Comparison of ENCODE assay signal across 20 cellular contexts in the genomic region with DNA sequence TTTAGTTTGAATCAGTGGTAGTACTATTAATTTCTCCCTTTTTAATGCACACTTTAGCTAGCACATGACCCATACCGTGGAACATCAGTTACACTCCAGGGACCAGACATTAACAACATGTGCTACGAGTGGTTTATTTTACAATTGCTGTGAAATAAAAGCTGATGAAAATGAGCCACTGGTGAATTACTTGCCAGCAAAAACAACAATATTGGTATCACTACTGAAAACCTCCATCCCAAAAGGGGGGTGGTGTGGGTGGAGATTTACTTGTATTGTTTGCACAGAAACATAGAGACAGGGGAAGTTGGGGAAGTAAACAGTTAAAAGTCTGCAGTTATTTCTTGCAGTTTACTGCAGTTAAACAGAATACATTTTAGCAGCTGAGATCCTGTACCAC.
A peak's percentile ranks its signal among the peaks of the same experiment; 100 is the strongest.
DNase-seq lines count a peak whose midpoint lies in the region; ATAC-seq and TF ChIP-seq lines count a peak whose summit lies in the region.
"Had no signal": no experiment of that assay in that cellular context is flagged by ENCODE, and none has a peak within 500 bp of the region (broad histone marks: within the 10 kb centered on the region; RNA-seq: fewer than 3 reads in every experiment).

No MANE protein-coding gene starts in this region.

- no peak overlapping the region for H2BK15ac ChIP-seq in H9 (ENCODE audit: low read depth, low read length)

- H3K4me1 Mint-ChIP-seq in H9, result peaks cover 39% of the 10 kb centered on the region in 2 experiments
- H3K4me1 Mint-ChIP-seq in activated CD4-positive, alpha-beta memory T cell treated with anti-CD3 and anti-CD28 coated beads, Interleukin-2, amount 10 ng/mL, durations not matched to agents 7 days and 5 days, result no peaks in the 10 kb centered on the region
- H3K4me1 Mint-ChIP-seq: T-cell had no signal

- H3K27me3 Mint-ChIP-seq in H9 (ENCODE audit: low read depth), result no peaks in the 10 kb centered on the region
- H3K27me3 Mint-ChIP-seq in activated CD4-positive, alpha-beta memory T cell treated with anti-CD3 and anti-CD28 coated beads, Interleukin-2, amount 10 ng/mL, durations not matched to agents 7 days and 5 days, result no peaks in the 10 kb centered on the region
- H3K27me3 Mint-ChIP-seq: CD4-positive, alpha-beta T cell; T-cell had no signal

- H2BK5ac ChIP-seq in H9 (ENCODE audit: insufficient read length, low read length), result no peak overlapping the region

- CTCF ChIA-PET in activated CD4-positive, alpha-beta memory T cell treated with anti-CD3 and anti-CD28 coated beads, Interleukin-2, amount 10 ng/mL, durations not matched to agents 7 days and 5 days (lab: Charles Lee), result no interaction called here

- peaks cover 5% of the 10 kb centered on the region; the same call in 1 of the 2 replicates for H3K4me1 ChIP-seq in H9 (ENCODE audit: insufficient read depth, low read length)
- H3K4me1 ChIP-seq in iPS-20b (ENCODE audit: insufficient read depth, low read length), result peaks cover 36% of the 10 kb centered on the region
- no peaks in the 10 kb centered on the region for H3K4me1 ChIP-seq in ascending aorta
- no peaks in the 10 kb centered on the region for H3K4me1 ChIP-seq in upper lobe of right lung
- H3K4me1 ChIP-seq: Caco-2 had no signal

- H2AFZ ChIP-seq in H9 (ENCODE audit: low read length), result no peak overlapping the region
- H2AFZ ChIP-seq: GM23248 had no signal

- H3K27me3 ChIP-seq in H9 (ENCODE audit: insufficient read depth, low read length) (no peaks in the 10 kb centered on the region), iPS-20b (ENCODE audit: insufficient read depth, low read length) (no peaks in the 10 kb centered on the region), ascending aorta (no peaks in the 10 kb centered on the region), upper lobe of right lung (no peaks in the 10 kb centered on the region)

- H4K8ac ChIP-seq in H9 (replicated peaks; ENCODE audit: insufficient read length, low read depth, low read length), result no peak overlapping the region

- H3K27ac Mint-ChIP-seq in H9, result peak overlapping the region in 2 of 3 experiments; percentile 57 to 60; a peak in 3 of 7 replicates
- no peak overlapping the region for H3K27ac Mint-ChIP-seq in activated CD4-positive, alpha-beta memory T cell treated with anti-CD3 and anti-CD28 coated beads, Interleukin-2, amount 10 ng/mL, durations not matched to agents 7 days and 5 days
- H3K27ac Mint-ChIP-seq: CD4-positive, alpha-beta T cell; T-cell had no signal

- no peaks in the 10 kb centered on the region for H4K20me1 ChIP-seq in H9 (ENCODE audit: control insufficient read depth, insufficient read depth, insufficient read length)

- no peak overlapping the region for H3K56ac ChIP-seq in H9 (ENCODE audit: insufficient read length, low read depth, low read length)

- H3K9me3 ChIP-seq in H9 (ENCODE audit: control insufficient read depth, low read depth, low read length) (no peaks in the 10 kb centered on the region), iPS-20b (ENCODE audit: insufficient read depth, low read depth, low read length) (0 out of 2 replicates have a peak, but pooled peaks cover 5% of the 10 kb centered on the region), ascending aorta (no peaks in the 10 kb centered on the region), upper lobe of right lung (no peaks in the 10 kb centered on the region)
- H3K9me3 ChIP-seq: Caco-2 had no signal

- H3K4me2 ChIP-seq in H9 (ENCODE audit: insufficient read depth, insufficient read length, low read length), result no peak overlapping the region

- DNase-seq in NCI-H1417 (lab: John Stamatoyannopoulos, UW), result peak in 2 of 3 experiments; percentile 10 to 21
- no peak for DNase-seq in NCI-H1417 treated with DMSO at 0.1 percent for 48 hours (lab: John Stamatoyannopoulos, UW)
- no peak for DNase-seq in H9
- DNase-seq in NCI-H748 treated with DMSO at 0.1 percent for 48 hours (lab: John Stamatoyannopoulos, UW), result peak; percentile 18
- DNase-seq in activated CD4-positive, alpha-beta memory T cell treated with anti-CD3 and anti-CD28 coated beads, Interleukin-2, amount 10 ng/mL, durations not matched to agents 7 days and 5 days, result no peak
- no peak for DNase-seq in ascending aorta (ENCODE audit: low spot score in 2 of 2)
- no peak for DNase-seq in upper lobe of right lung
- DNase-seq: Caco-2; CD4-positive, alpha-beta T cell; DMS53; GM23248; MM.1S; NCI-H146; NCI-H2029 treated with DMSO at 0.1 percent for 48 hours; NCI-H345; NCI-H524 treated with DMSO at 0.1 percent for 48 hours; RPMI8226; SIG-M5; T-cell had no signal

- H3K14ac ChIP-seq in H9 (ENCODE audit: insufficient read depth, low read length), result no peak overlapping the region; the same call in 1 of the 2 replicates

- H3K4me3 ChIP-seq in iPS-20b (ENCODE audit: low read length), result no peak overlapping the region
- no peak overlapping the region for H3K4me3 ChIP-seq in ascending aorta
- no peak overlapping the region for H3K4me3 ChIP-seq in upper lobe of right lung
- H3K4me3 ChIP-seq: GM23248 had no signal

- peaks cover 4 to 10% (median 10%) of the 10 kb centered on the region in 3 experiments for H3K36me3 Mint-ChIP-seq in H9 (ENCODE audit: insufficient read depth in 1 of 3, low read depth in 3 of 3)
- H3K36me3 Mint-ChIP-seq in activated CD4-positive, alpha-beta memory T cell treated with anti-CD3 and anti-CD28 coated beads, Interleukin-2, amount 10 ng/mL, durations not matched to agents 7 days and 5 days (ENCODE audit: low read depth), result no peaks in the 10 kb centered on the region
- H3K36me3 Mint-ChIP-seq: T-cell had no signal

- peaks cover 3% of the 10 kb centered on the region; the same call in 1 of the 2 replicates for H3K36me3 ChIP-seq in iPS-20b (ENCODE audit: insufficient read depth, low read depth, low read length)
- H3K36me3 ChIP-seq in ascending aorta, result no peaks in the 10 kb centered on the region
- H3K36me3 ChIP-seq in upper lobe of right lung, result no peaks in the 10 kb centered on the region

- H4K5ac ChIP-seq in H9 (ENCODE audit: insufficient read length, low read depth, low read length), result no peak overlapping the region

- H3K9ac ChIP-seq in H9 (ENCODE audit: extremely low read depth, insufficient read length, low read length), result no peak overlapping the region
- H3K9ac ChIP-seq in iPS-20b (ENCODE audit: low read depth, low read length), result peak overlapping the region; percentile 23; the same call in 1 of the 2 replicates
- H3K9ac ChIP-seq: GM23248 had no signal

- no peaks in the 10 kb centered on the region for H3K79me1 ChIP-seq in H9 (ENCODE audit: insufficient read depth, low read depth, low read length, poor library complexity, severe bottlenecking)

- H3K27ac ChIP-seq in H9 (ENCODE audit: insufficient read length, low read depth, low read length) (no peak overlapping the region), iPS-20b (ENCODE audit: low read length) (no peak overlapping the region), ascending aorta (no peak overlapping the region), upper lobe of right lung (no peak overlapping the region)
- H3K27ac ChIP-seq: GM23248 had no signal

- H3K4me3 Mint-ChIP-seq in H9, result no peak overlapping the region
- no peak overlapping the region for H3K4me3 Mint-ChIP-seq in activated CD4-positive, alpha-beta memory T cell treated with anti-CD3 and anti-CD28 coated beads, Interleukin-2, amount 10 ng/mL, durations not matched to agents 7 days and 5 days
- H3K4me3 Mint-ChIP-seq: CD4-positive, alpha-beta T cell; T-cell had no signal

- no peak overlapping the region for H2BK12ac ChIP-seq in H9 (ENCODE audit: insufficient read length, low read depth, low read length)

- no peak overlapping the region for H4K91ac ChIP-seq in H9 (ENCODE audit: insufficient read length, low read depth, low read length)

- H3K23ac ChIP-seq in H9 (ENCODE audit: insufficient read length, low read depth, low read length), result no peak overlapping the region

- TF ChIP-seq CTCF in H9 (conservative IDR thresholded peaks at IDR 0.05) (no peak), ascending aorta (IDR thresholded peaks at IDR 0.05) (no peak), upper lobe of right lung (IDR thresholded peaks at IDR 0.05) (no peak)

- H3K23me2 ChIP-seq in H9 (ENCODE audit: insufficient read length, low read depth, low read length, poor library complexity, severe bottlenecking), result no peaks in the 10 kb centered on the region

- H3K18ac ChIP-seq in H9 (ENCODE audit: insufficient read length, low read depth, low read length), result no peak overlapping the region

- intact Hi-C loops in ascending aorta (cut with DNase I) (no loop called here), upper lobe of right lung (cut with DNase I) (no loop called here)

- no peak overlapping the region for H2BK20ac ChIP-seq in H9 (ENCODE audit: low read depth, low read length, poor library complexity, severe bottlenecking)

- no peaks in the 10 kb centered on the region for H3K79me2 ChIP-seq in H9 (ENCODE audit: insufficient read depth, low read length)

- no peak overlapping the region for H3T11ph ChIP-seq in H9 (ENCODE audit: low read length)

- peaks cover 8% of the 10 kb centered on the region in 2 experiments for H3K9me3 Mint-ChIP-seq in H9
- peaks cover 5% of the 10 kb centered on the region for H3K9me3 Mint-ChIP-seq in activated CD4-positive, alpha-beta memory T cell treated with anti-CD3 and anti-CD28 coated beads, Interleukin-2, amount 10 ng/mL, durations not matched to agents 7 days and 5 days

- no peak for ATAC-seq in upper lobe of right lung
- ATAC-seq: T-cell had no signal

- no peak overlapping the region for H2BK120ac ChIP-seq in H9 (ENCODE audit: low read depth, low read length, poor library complexity, severe bottlenecking)

- no peak overlapping the region for H2AK5ac ChIP-seq in H9 (ENCODE audit: insufficient read length, low read length)

- POLR2A ChIA-PET in activated CD4-positive, alpha-beta memory T cell treated with anti-CD3 and anti-CD28 coated beads, Interleukin-2, amount 10 ng/mL, durations not matched to agents 7 days and 5 days (lab: Charles Lee), result no interaction called here

- H3K4ac ChIP-seq in H9 (ENCODE audit: low read depth, low read length), result no peak overlapping the region

- WGBS in H9 (ENCODE audit: extremely low coverage, insufficient read length, low lambda C conversion rate), result no CpG with 5 or more reads among the region's 2 CpGs

Comparison
In these comparisons a context has a peak if more than half of its experiments do, and no peak if none do; other contexts are left out.
1. DNase-seq: peak in NCI-H1417 (2 of 3) and NCI-H748 treated with DMSO at 0.1 percent for 48 hours (single experiment); none in NCI-H1417 treated with DMSO at 0.1 percent for 48 hours (single experiment), H9 (single experiment), activated CD4-positive, alpha-beta memory T cell treated with anti-CD3 and anti-CD28 coated beads, Interleukin-2, amount 10 ng/mL, durations not matched to agents 7 days and 5 days (single experiment), ascending aorta (0 of 2) and upper lobe of right lung (single experiment).